Comparison of ENCODE assay signal across 2 cellular contexts in genomic region chr1:229643996-229644748, GRCh38.
TF ChIP-seq lines count a peak whose summit lies in the region.

No MANE protein-coding gene starts in this region.

TF ChIP-seq in GM12878, 131 proteins besides CTCF, POLR2A, EP300 and RAD21:
- TF ChIP-seq ZNF687 (IDR thresholded peaks at IDR 0.05) (no peak), E4F1 (IDR thresholded peaks at IDR 0.05; ENCODE audit: borderline replicate concordance, partially characterized antibody) (no peak), NFXL1 (IDR thresholded peaks at IDR 0.05; ENCODE audit: borderline replicate concordance) (no peak), IKZF2 (IDR thresholded peaks at IDR 0.05) (0 out of 4 replicates have a peak, but pooled peaks of 1 of the 2 experiments have one; percentile 24), HSF1 (IDR thresholded peaks at IDR 0.05; ENCODE audit: low read depth, low read length) (no peak), MLLT1 (IDR thresholded peaks at IDR 0.05) (no peak), TCF7 (IDR thresholded peaks at IDR 0.05; ENCODE audit: borderline replicate concordance) (no peak), SPI1 (IDR thresholded peaks at IDR 0.05; ENCODE audit: borderline replicate concordance, insufficient read depth, low read depth, low read length) (peak; percentile 84), BHLHE40 (IDR thresholded peaks at IDR 0.05; ENCODE audit: borderline replicate concordance in 1 of 2, low read depth in 2 of 2, low read length in 1 of 2) (peak in 1 of 2 experiments; percentile 20; a peak in 1 of 4 replicates), ZNF24 (IDR thresholded peaks at IDR 0.05) (no peak), SMAD5 (IDR thresholded peaks at IDR 0.05; ENCODE audit: low read depth) (no peak), POLR2AphosphoS2 (IDR thresholded peaks at IDR 0.05; ENCODE audit: low read depth, low read length) (no peak)
TF ChIP-seq in GM12878: peak in this region for 3.

TF ChIP-seq in SK-N-SH, 30 proteins besides CTCF, POLR2A, EP300 and RAD21:
- TF ChIP-seq IRF3 (IDR thresholded peaks at IDR 0.05; ENCODE audit: low read depth, low read length) = no peak
- TF ChIP-seq TEAD4 (IDR thresholded peaks at IDR 0.05; ENCODE audit: borderline replicate concordance, insufficient read depth) = no peak
- no peak for TF ChIP-seq GATA2 (CRISPR knock-in tag; IDR thresholded peaks at IDR 0.05)
- TF ChIP-seq YY1 (IDR thresholded peaks at IDR 0.05; ENCODE audit: low read depth) = no peak
- TF ChIP-seq TCF12 (IDR thresholded peaks at IDR 0.05) = no peak
- TF ChIP-seq CHD2 (IDR thresholded peaks at IDR 0.05; ENCODE audit: low read length, partially characterized antibody) = no peak
- no peak for TF ChIP-seq MAX (IDR thresholded peaks at IDR 0.05; ENCODE audit: low read depth)
- TF ChIP-seq MXI1 (IDR thresholded peaks at IDR 0.05; ENCODE audit: low read depth, low read length) = no peak
- TF ChIP-seq SMC3 (IDR thresholded peaks at IDR 0.05; ENCODE audit: low read depth, low read length) = no peak
- TF ChIP-seq USF2 (IDR thresholded peaks at IDR 0.05; ENCODE audit: borderline replicate concordance, low read depth, low read length) = no peak
- no peak for TF ChIP-seq RCOR1 (IDR thresholded peaks at IDR 0.05; ENCODE audit: low read length)
- TF ChIP-seq FOXM1 (IDR thresholded peaks at IDR 0.05; ENCODE audit: low read depth) = no peak
- TF ChIP-seq PBX3 (IDR thresholded peaks at IDR 0.05) = no peak
